ENCODE assay signal across 23 cellular contexts in genomic region chr1:81874461-81874860, GRCh38.
DNase-seq lines count a peak whose midpoint lies in the region; ATAC-seq, FAIRE-seq and TF ChIP-seq lines count a peak whose summit lies in the region.
"Had no signal": no experiment of that assay in that cellular context is flagged by ENCODE, and none has a peak within 500 bp of the region (broad histone marks: within the 10 kb centered on the region; RNA-seq: fewer than 3 reads in every experiment).

No MANE protein-coding gene starts in this region.

- H3K4me3 Mint-ChIP-seq in astrocyte (ENCODE audit: unreplicated experiment), result no peak overlapping the region
- H3K4me3 Mint-ChIP-seq in type B pancreatic cell, result peak overlapping the region; percentile 52
- H3K4me3 Mint-ChIP-seq: CD4-positive, alpha-beta memory T cell had no signal

- no peak overlapping the region for H3K4me2 ChIP-seq in astrocyte (ENCODE audit: low read length)
- H3K4me2 ChIP-seq: BLaER1 treated with 17β-estradiol and CSF1 and Interleukin-3, amounts not matched to agents 10 nM and 100 nM had no signal

- POLR2A ChIA-PET in HEK293T (lab: Yijun Ruan, JAX), result no interaction called here

- H3K27ac ChIP-seq in astrocyte (ENCODE audit: low read depth, low read length), result no peak overlapping the region
- no peak overlapping the region for H3K27ac ChIP-seq in foreskin keratinocyte
- H3K27ac ChIP-seq: BLaER1 treated with 17β-estradiol and CSF1 and Interleukin-3, amounts not matched to agents 10 nM and 100 nM; GM23248; SJCRH30 had no signal

- ATAC-seq in foreskin keratinocyte (no peak), HG02798 (IDR thresholded peaks at IDR 0.05; ENCODE audit: poor library complexity, unreplicated experiment) (no peak), HG03175 (IDR thresholded peaks at IDR 0.05; ENCODE audit: unreplicated experiment) (no peak)
- ATAC-seq: HCT116 had no signal

- no peaks in the 10 kb centered on the region for H4K20me1 ChIP-seq in astrocyte (ENCODE audit: insufficient read depth, low read length)
- H4K20me1 ChIP-seq: BLaER1 treated with 17β-estradiol and CSF1 and Interleukin-3, amounts not matched to agents 10 nM and 100 nM had no signal

- no peak for FAIRE-seq in astrocyte (lab: Jason Lieb, UNC)

- no peak for DNase-seq in HEK293T (ENCODE audit: extremely low spot score)
- DNase-seq in astrocyte (ENCODE audit: low read depth), result no peak
- DNase-seq in foreskin keratinocyte, result peak; percentile 28 to 56
- no peak for DNase-seq in type B pancreatic cell (ENCODE audit: extremely low spot score, unreplicated experiment)
- no peak for DNase-seq in GM19240 (ENCODE audit: insufficient read length, low spot score)
- DNase-seq: ACHN; Caco-2; CD4-positive, alpha-beta memory T cell; DMS 273 treated with DMSO at 0.1 percent for 48 hours; DMS79 treated with DMSO at 0.1 percent for 48 hours; GM23248; MM.1S; NCI-H1048; NCI-H1417 treated with DMSO at 0.1 percent for 48 hours; NCI-H187; NCI-H446; NCI-H526; OCI-M1; SJCRH30 had no signal

- no peak for TF ChIP-seq CTCF in astrocyte (IDR thresholded peaks at IDR 0.05; ENCODE audit: insufficient read depth, low read depth, low read length)
- no peak for TF ChIP-seq CTCF in foreskin keratinocyte (conservative IDR thresholded peaks at IDR 0.05)
- no peak for TF ChIP-seq CTCF in type B pancreatic cell (conservative IDR thresholded peaks at IDR 0.05)

- H3K4me1 ChIP-seq in astrocyte (ENCODE audit: insufficient read depth, low read length) (peaks cover 18% of the 10 kb centered on the region), foreskin keratinocyte (peaks cover 11% of the 10 kb centered on the region)
- H3K4me1 ChIP-seq: BLaER1 treated with 17β-estradiol and CSF1 and Interleukin-3, amounts not matched to agents 10 nM and 100 nM; Caco-2 had no signal

- H3K36me3 Mint-ChIP-seq in astrocyte (ENCODE audit: low read depth, unreplicated experiment), result peaks cover 7% of the 10 kb centered on the region
- H3K36me3 Mint-ChIP-seq in type B pancreatic cell, result peaks cover 12% of the 10 kb centered on the region
- H3K36me3 Mint-ChIP-seq: CD4-positive, alpha-beta memory T cell had no signal

- H3K36me3 ChIP-seq in astrocyte (ENCODE audit: insufficient read depth, low read length), result no peaks in the 10 kb centered on the region
- H3K36me3 ChIP-seq: BLaER1 treated with 17β-estradiol and CSF1 and Interleukin-3, amounts not matched to agents 10 nM and 100 nM; SJCRH30 had no signal

- H3K4me3 ChIP-seq in astrocyte (ENCODE audit: insufficient read depth, low read depth, low read length), result no peak overlapping the region
- H3K4me3 ChIP-seq: BLaER1 treated with 17β-estradiol and CSF1 and Interleukin-3, amounts not matched to agents 10 nM and 100 nM; GM23248; SJCRH30 had no signal

- CTCF ChIA-PET in HEK293T (lab: Yijun Ruan, JAX), result no interaction called here

- no peaks in the 10 kb centered on the region for H3K27me3 Mint-ChIP-seq in astrocyte (ENCODE audit: low read depth, unreplicated experiment)
- H3K27me3 Mint-ChIP-seq in type B pancreatic cell, result no peaks in the 10 kb centered on the region
- H3K27me3 Mint-ChIP-seq: CD4-positive, alpha-beta memory T cell had no signal

- H3K4me1 Mint-ChIP-seq in astrocyte (ENCODE audit: low read depth, unreplicated experiment), result peaks cover 51% of the 10 kb centered on the region
- peaks cover 56% of the 10 kb centered on the region for H3K4me1 Mint-ChIP-seq in type B pancreatic cell (ENCODE audit: unreplicated experiment)
- H3K4me1 Mint-ChIP-seq: CD4-positive, alpha-beta memory T cell had no signal

- H3K79me2 ChIP-seq in astrocyte (ENCODE audit: insufficient read depth, low read length), result peaks cover 4% of the 10 kb centered on the region

- no peaks in the 10 kb centered on the region for H3K27me3 ChIP-seq in astrocyte (ENCODE audit: insufficient read depth, low read length)
- no peaks in the 10 kb centered on the region for H3K27me3 ChIP-seq in foreskin keratinocyte
- H3K27me3 ChIP-seq: BLaER1 treated with 17β-estradiol and CSF1 and Interleukin-3, amounts not matched to agents 10 nM and 100 nM; SJCRH30 had no signal

- H3K9me3 Mint-ChIP-seq in astrocyte (ENCODE audit: unreplicated experiment), result no peaks in the 10 kb centered on the region
- peaks cover 3% of the 10 kb centered on the region for H3K9me3 Mint-ChIP-seq in type B pancreatic cell

- no peak overlapping the region for H3K9ac ChIP-seq in astrocyte (ENCODE audit: low read length)
- H3K9ac ChIP-seq: BLaER1 treated with 17β-estradiol and CSF1 and Interleukin-3, amounts not matched to agents 10 nM and 100 nM; GM23248 had no signal

- no peaks in the 10 kb centered on the region for H3K9me3 ChIP-seq in astrocyte (ENCODE audit: insufficient read depth, low read depth, low read length)
- H3K9me3 ChIP-seq: BLaER1 treated with 17β-estradiol and CSF1 and Interleukin-3, amounts not matched to agents 10 nM and 100 nM; Caco-2; SJCRH30 had no signal

- peak overlapping the region; percentile 23 for H3K27ac Mint-ChIP-seq in astrocyte (ENCODE audit: unreplicated experiment)
- H3K27ac Mint-ChIP-seq in type B pancreatic cell, result no peak overlapping the region
- H3K27ac Mint-ChIP-seq: CD4-positive, alpha-beta memory T cell had no signal

- no peak overlapping the region for H2AFZ ChIP-seq in astrocyte (ENCODE audit: low read depth, low read length)
- H2AFZ ChIP-seq: GM23248 had no signal

TF ChIP-seq in HEK293T, 16 proteins besides CTCF, POLR2A, EP300 and RAD21:
- TF ChIP-seq HDGF (IDR thresholded peaks at IDR 0.05; ENCODE audit: borderline replicate concordance) (no peak), CTBP1 (IDR thresholded peaks at IDR 0.05; ENCODE audit: borderline replicate concordance) (0 out of 2 replicates have a peak, but pooled peaks have one; percentile 42)
TF ChIP-seq in HEK293T: peak in this region for 1.

Comparison
In these comparisons a context has a peak if more than half of its experiments do, and no peak if none do; other contexts are left out.
1. DNase-seq: peak in foreskin keratinocyte (2 of 2); none in HEK293T (single experiment), astrocyte (single experiment), type B pancreatic cell (single experiment) and GM19240 (single experiment).